Comparison of ENCODE assay signal across 28 cellular contexts in the genomic region with DNA sequence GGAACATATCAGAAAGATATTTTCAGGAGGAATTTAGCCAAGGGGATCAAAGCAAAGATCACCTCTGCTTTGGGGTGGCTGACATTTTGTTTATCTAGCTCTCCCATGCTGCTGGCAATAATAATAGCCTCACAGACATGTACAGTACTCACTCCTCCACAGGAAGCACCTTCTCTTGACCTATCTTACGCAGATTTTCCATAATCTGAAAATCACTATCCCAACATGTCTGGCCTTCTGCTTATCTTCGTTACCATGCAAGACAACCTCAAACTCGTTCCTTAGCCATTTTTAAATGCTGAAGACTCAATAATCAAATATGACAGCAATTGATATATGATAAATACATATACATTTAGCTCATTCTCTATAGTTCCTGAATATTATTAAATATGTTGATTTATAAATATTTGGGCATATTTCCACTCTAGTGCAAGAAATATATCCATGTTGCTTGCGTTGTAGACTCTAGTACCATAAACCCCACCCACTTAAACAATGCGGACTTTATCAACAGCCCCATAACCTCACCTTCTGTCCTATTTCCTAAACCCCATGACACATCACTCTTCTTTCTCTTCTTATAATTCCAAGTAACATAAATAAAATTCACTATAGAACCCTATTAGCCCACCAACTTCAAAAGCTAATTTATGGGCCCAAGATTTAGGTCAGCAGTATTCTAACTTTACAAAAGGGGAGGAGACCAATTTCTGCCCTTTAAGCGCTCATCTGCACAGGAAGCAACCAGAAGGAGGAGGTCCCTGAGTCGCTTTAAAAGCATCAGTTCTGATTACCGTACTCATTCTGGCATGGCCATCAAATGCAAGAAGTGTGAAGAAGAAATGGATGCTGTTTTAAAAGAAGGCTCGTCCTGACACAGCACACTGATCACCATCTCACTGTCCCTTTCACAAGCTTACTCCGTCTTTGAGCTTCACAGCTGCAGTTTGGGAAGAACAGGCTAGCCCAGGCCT. TPM values are rescaled to one million over a fixed set of nuclear protein-coding genes. Genes with fewer than 3 reads are reported as not detected.
A peak's percentile ranks its signal among the peaks of the same experiment; 100 is the strongest.
DNase-seq lines count a peak whose midpoint lies in the region; ATAC-seq, FAIRE-seq and TF ChIP-seq lines count a peak whose summit lies in the region.
"Had no signal": no experiment of that assay in that cellular context is flagged by ENCODE, and none has a peak within 500 bp of the region (broad histone marks: within the 10 kb centered on the region; RNA-seq: fewer than 3 reads in every experiment).

No MANE protein-coding gene starts in this region.

- no peak overlapping the region for H3K18ac ChIP-seq in mesendoderm (ENCODE audit: low read length)

- POLR2A ChIA-PET in GM12878 (lab: Charles Lee): interaction anchor here (0.5 to 2.5 kb wide), 3 partner anchors 9 to 67 kb away, joined by 3 to 8 read pairs (median 8); a partner anchor contains a TSS

- BruUV-seq in GM12878 (replicated peaks; lab: Mats Ljungman, UMichigan): no TSS peak

- no peaks in the 10 kb centered on the region for H3K9me2 ChIP-seq in OCI-LY1 (ENCODE audit: low read depth, low read length)

- no peak for FAIRE-seq in GM12878 (lab: Jason Lieb, UNC)

- ATAC-seq in GM12878 (no peak), GM21381 (IDR thresholded peaks at IDR 0.05; ENCODE audit: unreplicated experiment) (no peak), HG03439 (IDR thresholded peaks at IDR 0.05; ENCODE audit: unreplicated experiment) (no peak)
- ATAC-seq: activated CD8-positive, alpha-beta memory T cell treated with anti-CD3 and anti-CD28 coated beads, Interleukin-2, amount 10 ng/mL, durations not matched to agents 7 days and 5 days; stimulated activated effector memory CD8-positive, alpha-beta T cell treated with anti-CD3 and anti-CD28 coated beads, Interleukin-12 subunit alpha, Interleukin-12 subunit beta, amount 100 ng/mL, for 72 hours had no signal

- no peak for TF ChIP-seq POLR2A in GM12878 (IDR thresholded peaks at IDR 0.05; ENCODE audit: low read depth, low read length)

- no peak overlapping the region for H4K5ac ChIP-seq in mesendoderm (ENCODE audit: low read length)

- no peak overlapping the region for H2BK15ac ChIP-seq in mesendoderm (replicated peaks; ENCODE audit: low read depth)

- peak overlapping the region; percentile 30 to 96 (median 63) for H3K4me2 ChIP-seq in BLaER1 treated with 17β-estradiol and CSF1 and Interleukin-3, amounts not matched to agents 10 nM and 100 nM
- H3K4me2 ChIP-seq in OCI-LY1 (ENCODE audit: low read length): peak overlapping the region; percentile 71
- peak overlapping the region; percentile 60 for H3K4me2 ChIP-seq in GM12878 (ENCODE audit: control insufficient read depth, insufficient read depth)
- H3K4me2 ChIP-seq in mesendoderm (ENCODE audit: low read length): no peak overlapping the region

- peaks cover 14% of the 10 kb centered on the region for H3K79me1 ChIP-seq in mesendoderm (ENCODE audit: low read length)

- CTCF ChIA-PET in GM12878 (lab: Yijun Ruan, JAX): interaction anchor here (1.2 to 4.3 kb wide), 5 partner anchors 10 to 62 kb away, joined by 3 to 13 read pairs (median 3); no protein-coding TSS in a partner anchor

- no peak overlapping the region for H2BK120ac ChIP-seq in mesendoderm (ENCODE audit: low read depth, low read length)

- TF ChIP-seq CTCF in OCI-LY1 (IDR thresholded peaks at IDR 0.05; ENCODE audit: low read length) (no peak), GM12878 (IDR thresholded peaks at IDR 0.05 in 2 of 3, conservative IDR thresholded peaks at IDR 0.05 in 1 of 3; ENCODE audit: control insufficient read depth in 2 of 3, extremely low read depth in 1 of 3, insufficient read depth in 1 of 3, low read depth in 3 of 3, low read length in 3 of 3) (no peak)

- no peak for TF ChIP-seq RAD21 in GM12878 (IDR thresholded peaks at IDR 0.05; ENCODE audit: insufficient read depth, low read depth, low read length)

- no peak for TF ChIP-seq EP300 in GM12878 (IDR thresholded peaks at IDR 0.05; ENCODE audit: borderline replicate concordance in 1 of 2, control insufficient read depth in 1 of 2, low read depth in 2 of 2, low read length in 2 of 2)

- H3K56ac ChIP-seq in mesendoderm (ENCODE audit: low read length): peak overlapping the region; percentile 36

- H4K8ac ChIP-seq in mesendoderm (ENCODE audit: low read depth, low read length): no peak overlapping the region

- SMC1A ChIA-PET in GM12878 (lab: Charles Lee; ENCODE audit: uncharacterized antibody, unreplicated experiment): interaction anchor here (0.7 to 2.6 kb wide), 14 partner anchors 8 to 221 kb away, joined by 3 to 11 read pairs (median 3); no protein-coding TSS in a partner anchor

- intact Hi-C loops in GM12878 (cut with micrococcal nuclease; ENCODE audit: unreplicated experiment): loop anchor here (5.0 kb wide), 2 partner anchors 76 to 276 kb away; no protein-coding TSS in a partner anchor

- H2AFZ ChIP-seq in OCI-LY1 (ENCODE audit: low read length): no peak overlapping the region
- no peak overlapping the region for H2AFZ ChIP-seq in GM12878 (ENCODE audit: control insufficient read depth, low read depth, low read length)

- whole genome bisulfite sequencing in GM12878 (ENCODE audit: insufficient coverage, insufficient replicate concordance, low lambda C conversion rate, missing lambda C conversion rate): 62% methylated on average over 10 of the region's 10 CpGs
- no CpG with 5 or more reads among the region's 10 CpGs for WGBS in mesendoderm (ENCODE audit: extremely low coverage, insufficient coverage, low lambda C conversion rate)

- RAD21 ChIA-PET in GM12878 (lab: Charles Lee; ENCODE audit: unreplicated experiment): interaction anchor here (0.6 to 3.4 kb wide), 6 partner anchors 12 to 207 kb away, joined by 3 to 27 read pairs (median 5); no protein-coding TSS in a partner anchor

- H3K4me1 ChIP-seq in BLaER1 treated with 17β-estradiol and CSF1 and Interleukin-3, amounts not matched to agents 10 nM and 100 nM: peaks cover 5 to 94% (median 54%) of the 10 kb centered on the region in 10 experiments; a peak in 19 of 20 replicates
- H3K4me1 ChIP-seq in OCI-LY1 (ENCODE audit: insufficient read depth, low read length, severe bottlenecking) (peaks cover 100% of the 10 kb centered on the region), GM12878 (ENCODE audit: control insufficient read depth, insufficient read depth, low read length) (peaks cover 24% of the 10 kb centered on the region), mesendoderm (ENCODE audit: control insufficient read depth, low read depth, low read length) (peaks cover 17% of the 10 kb centered on the region)
- H3K4me1 ChIP-seq: uterus had no signal

- H3K36me3 ChIP-seq in BLaER1 treated with 17β-estradiol and CSF1 and Interleukin-3, amounts not matched to agents 10 nM and 100 nM: peaks cover 0 to 87% (median 0%) of the 10 kb centered on the region in 11 experiments; a peak in 9 of 22 replicates
- H3K36me3 ChIP-seq in OCI-LY1 (ENCODE audit: insufficient read depth, low read length): no peaks in the 10 kb centered on the region
- H3K36me3 ChIP-seq in GM12878 (ENCODE audit: control insufficient read depth in 2 of 2, insufficient read depth in 2 of 2, low read length in 1 of 2): no peaks in the 10 kb centered on the region
- H3K36me3 ChIP-seq in mesendoderm (ENCODE audit: control insufficient read depth, insufficient read depth, low read length): no peaks in the 10 kb centered on the region
- H3K36me3 ChIP-seq in MG63: no peaks in the 10 kb centered on the region
- H3K36me3 ChIP-seq: right atrium auricular region, spleen, uterus had no signal

- peaks cover 0 to 100% (median 0%) of the 10 kb centered on the region in 11 experiments; a peak in 8 of 22 replicates for H4K20me1 ChIP-seq in BLaER1 treated with 17β-estradiol and CSF1 and Interleukin-3, amounts not matched to agents 10 nM and 100 nM
- H4K20me1 ChIP-seq in OCI-LY1 (ENCODE audit: insufficient read depth, low read length) (no peaks in the 10 kb centered on the region), GM12878 (ENCODE audit: control insufficient read depth, insufficient read depth) (no peaks in the 10 kb centered on the region)

- in situ Hi-C loops in GM12878 (cut with MboI): no loop called here

- DNase-seq in GM12878 (ENCODE audit: low read depth, low spot score): no peak
- no peak for DNase-seq in mesendoderm
- DNase-seq in MG63: no peak
- DNase-seq in activated effector memory CD4-positive, alpha-beta T cell treated with anti-CD3 and anti-CD28 coated beads, Interleukin-2, amount 50 U/mL, for 16 hours: no peak
- DNase-seq: activated CD4-positive, alpha-beta T cell treated with anti-CD3 and anti-CD28 coated beads, Interleukin-2, amount 10 ng/mL, durations not matched to agents 7 days and 5 days; activated CD8-positive, alpha-beta memory T cell treated with anti-CD3 and anti-CD28 coated beads, Interleukin-2, amount 10 ng/mL, durations not matched to agents 7 days and 5 days; activated naive CD4-positive, alpha-beta T cell treated with anti-CD3 and anti-CD28 coated beads, Interleukin-2, amount 10 ng/mL, durations not matched to agents 7 days and 5 days; amygdala; COR-L47; DND-41; dorsolateral prefrontal cortex; HCEC 1CT; NCI-H2081; NCI-H226; NCI-H774; OCI-M1; SHP77; spleen; stimulated activated CD4-positive, alpha-beta T cell treated with anti-CD3 and anti-CD28 coated beads, Interleukin-2, amount 100 ng/mL, for 48 hours; T-helper 1 cell; uterus had no signal

- no peak overlapping the region for H2AK5ac ChIP-seq in mesendoderm (ENCODE audit: low read length)

- H3K9ac ChIP-seq in BLaER1 treated with 17β-estradiol and CSF1 and Interleukin-3, amounts not matched to agents 10 nM and 100 nM: no peak overlapping the region
- H3K9ac ChIP-seq in OCI-LY1 (ENCODE audit: low read length): peak overlapping the region; percentile 59; the same call in 1 of the 2 replicates
- no peak overlapping the region for H3K9ac ChIP-seq in GM12878 (ENCODE audit: control insufficient read depth, insufficient read depth, low read length)
- H3K9ac ChIP-seq in mesendoderm (ENCODE audit: low read length): no peak overlapping the region

- no peaks in the 10 kb centered on the region for H3K9me3 ChIP-seq in BLaER1 treated with 17β-estradiol and CSF1 and Interleukin-3, amounts not matched to agents 10 nM and 100 nM (replicated peaks in 1 of 11)
- H3K9me3 ChIP-seq in OCI-LY1 (ENCODE audit: low read length) (no peaks in the 10 kb centered on the region), GM12878 (replicated peaks; ENCODE audit: control insufficient read depth, insufficient read depth, low read length) (no peaks in the 10 kb centered on the region; the same call in 2 of the 3 replicates), MG63 (no peaks in the 10 kb centered on the region)
- H3K9me3 ChIP-seq: right atrium auricular region, spleen, uterus had no signal

- peaks cover 95% of the 10 kb centered on the region for H3K79me2 ChIP-seq in OCI-LY1 (ENCODE audit: insufficient read depth, low read length)
- H3K79me2 ChIP-seq in GM12878 (ENCODE audit: control insufficient read depth, insufficient read depth, low read length): peaks cover 68% of the 10 kb centered on the region
- H3K79me2 ChIP-seq in mesendoderm (ENCODE audit: control insufficient read depth, insufficient read depth, low read length): peaks cover 76% of the 10 kb centered on the region

- no peak overlapping the region for H3K4me3 ChIP-seq in BLaER1 treated with 17β-estradiol and CSF1 and Interleukin-3, amounts not matched to agents 10 nM and 100 nM
- H3K4me3 ChIP-seq in OCI-LY1 (ENCODE audit: low read depth, low read length, poor library complexity, severe bottlenecking) (peak overlapping the region; percentile 58), GM12878 (no peak overlapping the region), mesendoderm (ENCODE audit: low read length) (no peak overlapping the region), MG63 (no peak overlapping the region)
- H3K4me3 ChIP-seq: dorsolateral prefrontal cortex, lung, right atrium auricular region, spleen, uterus had no signal

- H3K27me3 ChIP-seq in BLaER1 treated with 17β-estradiol and CSF1 and Interleukin-3, amounts not matched to agents 10 nM and 100 nM: no peaks in the 10 kb centered on the region
- H3K27me3 ChIP-seq in OCI-LY1 (ENCODE audit: insufficient read depth, low read length) (no peaks in the 10 kb centered on the region), GM12878 (replicated peaks in 1 of 2; ENCODE audit: control insufficient read depth in 2 of 2, insufficient read depth in 2 of 2, low read length in 1 of 2) (no peaks in the 10 kb centered on the region), mesendoderm (ENCODE audit: insufficient read depth, low read length, poor library complexity) (no peaks in the 10 kb centered on the region), MG63 (no peaks in the 10 kb centered on the region)
- H3K27me3 ChIP-seq: dorsolateral prefrontal cortex, right atrium auricular region, spleen, uterus had no signal

- no peak overlapping the region for H2BK5ac ChIP-seq in mesendoderm (ENCODE audit: low read length)

- H3K4ac ChIP-seq in mesendoderm (ENCODE audit: low read depth, low read length): no peak overlapping the region

- peak overlapping the region in 3 of 11 experiments; percentile 20 to 52 (median 42); a peak in 3 of 22 replicates for H3K27ac ChIP-seq in BLaER1 treated with 17β-estradiol and CSF1 and Interleukin-3, amounts not matched to agents 10 nM and 100 nM
- H3K27ac ChIP-seq in OCI-LY1 (ENCODE audit: low read depth, low read length, poor library complexity, severe bottlenecking) (peak overlapping the region; percentile 99), GM12878 (ENCODE audit: control insufficient read depth, insufficient read depth) (peak overlapping the region; percentile 27), mesendoderm (ENCODE audit: low read depth, low read length) (peak overlapping the region; percentile 37)
- H3K27ac ChIP-seq: right atrium auricular region, uterus had no signal

- peak overlapping the region; percentile 37 for H3K23ac ChIP-seq in mesendoderm (ENCODE audit: low read length)

- H3F3A ChIP-seq in OCI-LY1 (ENCODE audit: insufficient read depth, low read length): no peaks in the 10 kb centered on the region

RNA-seq across cellular contexts. Expression of a gene that starts 17.8 kb away (rescaled TPM):
- total RNA-seq in GM12878 (2013; cell fraction: nucleolus; rRNA removed): 55.7 and 55.8 TPM in 2 replicates
- total RNA-seq in GM12878 (2014; rRNA removed): 0.73 and 0.76 TPM in 2 replicates
- total RNA-seq in GM12878 (2014; rRNA removed; fragmentation: Illumina TruSeq; extraction: Trizol): 0.63 and 1.1 TPM in 2 replicates
- 0.77 and 0.87 TPM in 2 replicates for total RNA-seq in GM12878 (2021)
- polyA plus RNA-seq in GM12878 (2011; ENCODE audit: low read depth): 8.3 TPM
- polyA plus RNA-seq in GM12878 (2011; rRNA removed): 6.7 and 7.2 TPM in 2 replicates
- 4.0 and 4.2 TPM in 2 replicates for polyA plus RNA-seq in GM12878 (2011; cell fraction: cytosol; rRNA removed)
- 7.8 and 8.9 TPM in 2 replicates for polyA plus RNA-seq in GM12878 (2011; cell fraction: nucleus; rRNA removed)
- 12.2 and 14.9 TPM in 2 replicates for polyA plus RNA-seq in GM12878 (2012)
- polyA plus RNA-seq in GM12878 (2014; fragmentation: Illumina TruSeq; extraction: Trizol): 0.62 and 0.84 TPM in 2 replicates
- polyA plus RNA-seq in GM12878 (2014; fragmentation: Nextera tagmentation; extraction: Ambion mirVana): under 1 TPM; 0.19 to 0.31 TPM
- polyA plus RNA-seq in GM12878 (2014; rRNA removed): 0.60 and 0.65 TPM in 2 replicates
- under 1 TPM; 0.23 to 0.37 TPM for polyA plus RNA-seq in GM12878 (2016; fragmentation: Nextera tagmentation; extraction: Ambion mirVana)
- polyA minus RNA-seq in GM12878 (2011; rRNA and poly(A)+ RNA removed): 7.8 and 10.2 TPM in 2 replicates
- polyA minus RNA-seq in GM12878 (2011; cell fraction: cytosol; rRNA and poly(A)+ RNA removed): 4.9 and 5.3 TPM in 2 replicates
- 7.6 and 11.6 TPM in 2 replicates for polyA minus RNA-seq in GM12878 (2011; cell fraction: nucleus; rRNA and poly(A)+ RNA removed)
- polyA plus RNA-seq in mesendoderm (2013, experiment 1 of 2): 45.0 TPM
- 42.8 TPM for polyA plus RNA-seq in mesendoderm (2013, experiment 2 of 2)
- 4.7 and 7.5 TPM in 2 replicates for total RNA-seq in MG63 (2014; rRNA removed; shearing (Covaris generic); ENCODE audit: low replicate concordance)
- total RNA-seq: activated CD4-positive, alpha-beta T cell treated with anti-CD3 and anti-CD28 coated beads, Interleukin-2, amount 10 ng/mL, durations not matched to agents 7 days and 5 days; activated CD8-positive, alpha-beta memory T cell treated with anti-CD3 and anti-CD28 coated beads, Interleukin-2, amount 10 ng/mL, durations not matched to agents 7 days and 5 days had no signal
